In the genomic region with DNA sequence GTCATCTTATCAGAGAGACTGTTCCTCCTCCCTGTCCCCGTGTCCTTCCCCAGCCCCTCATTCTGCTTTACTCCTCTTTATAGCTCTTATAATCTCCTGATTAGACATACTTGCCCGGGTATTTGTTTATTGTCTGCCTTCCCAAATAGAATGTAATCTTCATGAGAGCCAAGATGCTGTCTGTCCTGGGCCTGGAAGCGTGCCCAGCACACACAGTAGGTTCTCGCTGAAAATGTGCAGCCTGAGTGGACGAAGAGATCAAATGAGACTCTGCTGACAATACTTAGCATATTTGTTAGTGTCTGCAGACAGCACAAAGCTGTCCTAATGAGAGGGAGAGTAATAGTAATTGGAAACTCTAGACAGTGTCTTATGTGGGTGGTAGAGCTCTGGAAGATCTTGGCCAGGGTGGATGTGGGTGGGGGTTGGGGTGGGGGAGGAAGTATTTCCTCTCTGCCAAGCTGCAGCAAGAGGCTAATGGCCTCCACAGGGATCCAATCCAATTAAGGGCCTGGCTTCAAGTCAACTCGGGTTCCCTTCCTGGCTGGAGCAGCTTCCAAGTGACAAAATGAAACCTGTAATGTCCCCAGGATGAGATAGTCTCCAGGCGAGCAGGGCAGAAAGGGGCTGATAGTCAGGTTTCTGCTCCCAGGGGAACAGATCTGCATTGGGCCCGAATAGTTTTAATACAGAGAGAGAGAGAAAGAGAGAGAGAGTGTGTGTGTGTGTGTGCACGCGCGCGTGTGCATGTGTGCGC, we compare ENCODE assay signal across 1 cellular context.
TF ChIP-seq lines count a peak whose summit lies in the region.

No MANE protein-coding gene starts in this region.

TF ChIP-seq in K562, 482 proteins besides CTCF, POLR2A, EP300 and RAD21 (continued from another document and continues in another):
- TF ChIP-seq, protein P1, sequence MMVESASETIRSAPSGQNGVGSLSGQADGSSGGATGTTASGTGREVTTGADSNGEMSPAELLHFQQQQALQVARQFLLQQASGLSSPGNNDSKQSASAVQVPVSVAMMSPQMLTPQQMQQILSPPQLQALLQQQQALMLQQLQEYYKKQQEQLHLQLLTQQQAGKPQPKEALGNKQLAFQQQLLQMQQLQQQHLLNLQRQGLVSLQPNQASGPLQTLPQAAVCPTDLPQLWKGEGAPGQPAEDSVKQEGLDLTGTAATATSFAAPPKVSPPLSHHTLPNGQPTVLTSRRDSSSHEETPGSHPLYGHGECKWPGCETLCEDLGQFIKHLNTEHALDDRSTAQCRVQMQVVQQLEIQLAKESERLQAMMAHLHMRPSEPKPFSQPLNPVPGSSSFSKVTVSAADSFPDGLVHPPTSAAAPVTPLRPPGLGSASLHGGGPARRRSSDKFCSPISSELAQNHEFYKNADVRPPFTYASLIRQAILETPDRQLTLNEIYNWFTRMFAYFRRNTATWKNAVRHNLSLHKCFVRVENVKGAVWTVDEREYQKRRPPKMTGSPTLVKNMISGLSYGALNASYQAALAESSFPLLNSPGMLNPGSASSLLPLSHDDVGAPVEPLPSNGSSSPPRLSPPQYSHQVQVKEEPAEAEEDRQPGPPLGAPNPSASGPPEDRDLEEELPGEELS (CRISPR knock-in tag; IDR thresholded peaks at IDR 0.05; ENCODE audit: borderline replicate concordance) = no peak
- no peak for TF ChIP-seq ETV1 (tag; conservative IDR thresholded peaks at IDR 0.05; ENCODE audit: low read depth)
- TF ChIP-seq DACH1 (IDR thresholded peaks at IDR 0.05; ENCODE audit: partially characterized antibody) = no peak
- TF ChIP-seq CBFA2T3 (IDR thresholded peaks at IDR 0.05) = no peak
- TF ChIP-seq MCM3 (IDR thresholded peaks at IDR 0.05) = no peak
- TF ChIP-seq RBFOX2 (IDR thresholded peaks at IDR 0.05; ENCODE audit: low read depth, low read length) = no peak
- TF ChIP-seq JUND (IDR thresholded peaks at IDR 0.05; ENCODE audit: borderline replicate concordance, low read depth, low read length) = no peak
- TF ChIP-seq JUND (tag; IDR thresholded peaks at IDR 0.05; ENCODE audit: borderline replicate concordance, low read depth, low read length) = peak; percentile 26; the same call in 1 of the 3 replicates
- TF ChIP-seq, protein P2, sequence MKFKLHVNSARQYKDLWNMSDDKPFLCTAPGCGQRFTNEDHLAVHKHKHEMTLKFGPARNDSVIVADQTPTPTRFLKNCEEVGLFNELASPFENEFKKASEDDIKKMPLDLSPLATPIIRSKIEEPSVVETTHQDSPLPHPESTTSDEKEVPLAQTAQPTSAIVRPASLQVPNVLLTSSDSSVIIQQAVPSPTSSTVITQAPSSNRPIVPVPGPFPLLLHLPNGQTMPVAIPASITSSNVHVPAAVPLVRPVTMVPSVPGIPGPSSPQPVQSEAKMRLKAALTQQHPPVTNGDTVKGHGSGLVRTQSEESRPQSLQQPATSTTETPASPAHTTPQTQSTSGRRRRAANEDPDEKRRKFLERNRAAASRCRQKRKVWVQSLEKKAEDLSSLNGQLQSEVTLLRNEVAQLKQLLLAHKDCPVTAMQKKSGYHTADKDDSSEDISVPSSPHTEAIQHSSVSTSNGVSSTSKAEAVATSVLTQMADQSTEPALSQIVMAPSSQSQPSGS (CRISPR knock-in tag; IDR thresholded peaks at IDR 0.05) = no peak
- TF ChIP-seq ARID2 (IDR thresholded peaks at IDR 0.05) = no peak
- TF ChIP-seq KLF13 (tag; IDR thresholded peaks at IDR 0.05; ENCODE audit: borderline replicate concordance, low read depth) = no peak
- no peak for TF ChIP-seq NR4A1 (CRISPR knock-in tag; IDR thresholded peaks at IDR 0.05)
- 0 out of 2 replicates have a peak, but pooled peaks have one; percentile 25 for TF ChIP-seq NR4A1 (tag; IDR thresholded peaks at IDR 0.05)
- TF ChIP-seq ZNF175 (CRISPR knock-in tag; IDR thresholded peaks at IDR 0.05; ENCODE audit: low read depth) = no peak
- TF ChIP-seq ZNF644 (tag; IDR thresholded peaks at IDR 0.05; ENCODE audit: low read depth) = no peak
- no peak for TF ChIP-seq FOXJ3 (CRISPR knock-in tag; IDR thresholded peaks at IDR 0.05)
- TF ChIP-seq ZBTB1 (CRISPR knock-in tag; IDR thresholded peaks at IDR 0.05; ENCODE audit: borderline replicate concordance, low read depth) = no peak
- TF ChIP-seq, protein P3, sequence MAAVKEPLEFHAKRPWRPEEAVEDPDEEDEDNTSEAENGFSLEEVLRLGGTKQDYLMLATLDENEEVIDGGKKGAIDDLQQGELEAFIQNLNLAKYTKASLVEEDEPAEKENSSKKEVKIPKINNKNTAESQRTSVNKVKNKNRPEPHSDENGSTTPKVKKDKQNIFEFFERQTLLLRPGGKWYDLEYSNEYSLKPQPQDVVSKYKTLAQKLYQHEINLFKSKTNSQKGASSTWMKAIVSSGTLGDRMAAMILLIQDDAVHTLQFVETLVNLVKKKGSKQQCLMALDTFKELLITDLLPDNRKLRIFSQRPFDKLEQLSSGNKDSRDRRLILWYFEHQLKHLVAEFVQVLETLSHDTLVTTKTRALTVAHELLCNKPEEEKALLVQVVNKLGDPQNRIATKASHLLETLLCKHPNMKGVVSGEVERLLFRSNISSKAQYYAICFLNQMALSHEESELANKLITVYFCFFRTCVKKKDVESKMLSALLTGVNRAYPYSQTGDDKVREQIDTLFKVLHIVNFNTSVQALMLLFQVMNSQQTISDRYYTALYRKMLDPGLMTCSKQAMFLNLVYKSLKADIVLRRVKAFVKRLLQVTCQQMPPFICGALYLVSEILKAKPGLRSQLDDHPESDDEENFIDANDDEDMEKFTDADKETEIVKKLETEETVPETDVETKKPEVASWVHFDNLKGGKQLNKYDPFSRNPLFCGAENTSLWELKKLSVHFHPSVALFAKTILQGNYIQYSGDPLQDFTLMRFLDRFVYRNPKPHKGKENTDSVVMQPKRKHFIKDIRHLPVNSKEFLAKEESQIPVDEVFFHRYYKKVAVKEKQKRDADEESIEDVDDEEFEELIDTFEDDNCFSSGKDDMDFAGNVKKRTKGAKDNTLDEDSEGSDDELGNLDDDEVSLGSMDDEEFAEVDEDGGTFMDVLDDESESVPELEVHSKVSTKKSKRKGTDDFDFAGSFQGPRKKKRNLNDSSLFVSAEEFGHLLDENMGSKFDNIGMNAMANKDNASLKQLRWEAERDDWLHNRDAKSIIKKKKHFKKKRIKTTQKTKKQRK (IDR thresholded peaks at IDR 0.05; ENCODE audit: borderline replicate concordance, low read depth, low read length) = no peak
- TF ChIP-seq, protein P4, sequence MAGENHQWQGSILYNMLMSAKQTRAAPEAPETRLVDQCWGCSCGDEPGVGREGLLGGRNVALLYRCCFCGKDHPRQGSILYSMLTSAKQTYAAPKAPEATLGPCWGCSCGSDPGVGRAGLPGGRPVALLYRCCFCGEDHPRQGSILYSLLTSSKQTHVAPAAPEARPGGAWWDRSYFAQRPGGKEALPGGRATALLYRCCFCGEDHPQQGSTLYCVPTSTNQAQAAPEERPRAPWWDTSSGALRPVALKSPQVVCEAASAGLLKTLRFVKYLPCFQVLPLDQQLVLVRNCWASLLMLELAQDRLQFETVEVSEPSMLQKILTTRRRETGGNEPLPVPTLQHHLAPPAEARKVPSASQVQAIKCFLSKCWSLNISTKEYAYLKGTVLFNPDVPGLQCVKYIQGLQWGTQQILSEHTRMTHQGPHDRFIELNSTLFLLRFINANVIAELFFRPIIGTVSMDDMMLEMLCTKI (IDR thresholded peaks at IDR 0.05; ENCODE audit: partially characterized antibody) = no peak
- no peak for TF ChIP-seq NONO (IDR thresholded peaks at IDR 0.05; ENCODE audit: low read depth in 2 of 2, low read length in 1 of 2)
- TF ChIP-seq, protein P5, sequence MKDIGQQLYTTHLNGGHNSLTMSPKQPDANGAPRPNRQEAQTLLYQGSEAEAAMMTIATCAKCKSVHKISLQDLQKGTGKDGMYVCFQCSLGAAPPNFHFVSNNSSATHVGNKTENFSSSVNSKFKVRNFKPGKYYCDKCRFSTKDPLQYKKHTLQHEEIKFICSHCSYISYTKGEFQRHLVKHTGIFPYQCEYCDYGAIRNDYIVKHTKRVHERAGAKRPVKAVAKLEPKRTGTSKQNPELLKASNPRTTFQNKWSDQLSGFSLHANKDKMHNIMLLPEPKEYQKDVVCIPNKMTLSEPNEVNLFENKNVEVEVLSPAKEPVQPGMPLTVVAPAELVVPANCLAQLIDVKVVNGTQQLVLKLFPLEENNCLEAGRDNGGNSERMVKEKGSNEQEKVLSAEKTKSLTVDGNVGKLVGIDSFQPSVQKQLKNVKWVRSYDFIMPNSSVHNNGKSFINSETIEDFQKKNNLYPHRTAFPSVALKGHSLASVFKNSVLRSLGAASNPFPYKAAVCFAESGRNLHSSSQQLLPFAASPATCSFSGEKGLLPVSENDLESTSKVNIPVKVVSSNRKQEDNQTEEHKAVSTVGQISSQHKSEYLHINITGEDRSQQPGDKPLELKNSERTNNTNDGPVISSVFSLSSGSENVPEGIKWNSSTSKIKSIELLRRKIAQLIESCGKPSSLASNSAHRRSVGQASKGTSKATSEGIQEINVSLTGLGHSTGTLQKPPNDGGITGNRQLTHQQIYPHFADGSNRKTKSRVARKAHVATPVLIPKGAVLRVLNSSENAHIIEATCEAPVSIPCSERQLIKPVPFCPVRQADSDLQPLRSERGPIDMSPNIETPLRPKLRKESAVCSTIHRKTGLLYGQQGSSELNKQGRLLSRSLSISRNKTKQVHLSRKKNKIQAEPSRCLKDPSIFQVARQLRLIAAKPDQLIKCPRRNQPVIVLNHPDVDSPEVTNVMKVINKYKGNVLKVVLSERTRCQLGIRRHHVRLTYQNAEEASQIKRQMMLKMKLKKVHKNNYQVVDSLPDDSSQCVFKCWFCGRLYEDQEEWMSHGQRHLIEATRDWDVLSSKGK (CRISPR knock-in tag; IDR thresholded peaks at IDR 0.05) = no peak
- TF ChIP-seq ELF1 (tag; IDR thresholded peaks at IDR 0.05) = no peak
- TF ChIP-seq TCF3 (CRISPR knock-in tag; IDR thresholded peaks at IDR 0.05) = peak; percentile 26; the same call in 1 of the 2 replicates
- TF ChIP-seq ZNF232 (CRISPR knock-in tag; IDR thresholded peaks at IDR 0.05) = no peak
- no peak for TF ChIP-seq ZBED1 (IDR thresholded peaks at IDR 0.05)
- TF ChIP-seq BRD4 (IDR thresholded peaks at IDR 0.05) = no peak
- no peak for TF ChIP-seq STAT5B (CRISPR knock-in tag; IDR thresholded peaks at IDR 0.05)
- no peak for TF ChIP-seq JUNB (CRISPR knock-in tag; conservative IDR thresholded peaks at IDR 0.05)
- TF ChIP-seq, protein P6, sequence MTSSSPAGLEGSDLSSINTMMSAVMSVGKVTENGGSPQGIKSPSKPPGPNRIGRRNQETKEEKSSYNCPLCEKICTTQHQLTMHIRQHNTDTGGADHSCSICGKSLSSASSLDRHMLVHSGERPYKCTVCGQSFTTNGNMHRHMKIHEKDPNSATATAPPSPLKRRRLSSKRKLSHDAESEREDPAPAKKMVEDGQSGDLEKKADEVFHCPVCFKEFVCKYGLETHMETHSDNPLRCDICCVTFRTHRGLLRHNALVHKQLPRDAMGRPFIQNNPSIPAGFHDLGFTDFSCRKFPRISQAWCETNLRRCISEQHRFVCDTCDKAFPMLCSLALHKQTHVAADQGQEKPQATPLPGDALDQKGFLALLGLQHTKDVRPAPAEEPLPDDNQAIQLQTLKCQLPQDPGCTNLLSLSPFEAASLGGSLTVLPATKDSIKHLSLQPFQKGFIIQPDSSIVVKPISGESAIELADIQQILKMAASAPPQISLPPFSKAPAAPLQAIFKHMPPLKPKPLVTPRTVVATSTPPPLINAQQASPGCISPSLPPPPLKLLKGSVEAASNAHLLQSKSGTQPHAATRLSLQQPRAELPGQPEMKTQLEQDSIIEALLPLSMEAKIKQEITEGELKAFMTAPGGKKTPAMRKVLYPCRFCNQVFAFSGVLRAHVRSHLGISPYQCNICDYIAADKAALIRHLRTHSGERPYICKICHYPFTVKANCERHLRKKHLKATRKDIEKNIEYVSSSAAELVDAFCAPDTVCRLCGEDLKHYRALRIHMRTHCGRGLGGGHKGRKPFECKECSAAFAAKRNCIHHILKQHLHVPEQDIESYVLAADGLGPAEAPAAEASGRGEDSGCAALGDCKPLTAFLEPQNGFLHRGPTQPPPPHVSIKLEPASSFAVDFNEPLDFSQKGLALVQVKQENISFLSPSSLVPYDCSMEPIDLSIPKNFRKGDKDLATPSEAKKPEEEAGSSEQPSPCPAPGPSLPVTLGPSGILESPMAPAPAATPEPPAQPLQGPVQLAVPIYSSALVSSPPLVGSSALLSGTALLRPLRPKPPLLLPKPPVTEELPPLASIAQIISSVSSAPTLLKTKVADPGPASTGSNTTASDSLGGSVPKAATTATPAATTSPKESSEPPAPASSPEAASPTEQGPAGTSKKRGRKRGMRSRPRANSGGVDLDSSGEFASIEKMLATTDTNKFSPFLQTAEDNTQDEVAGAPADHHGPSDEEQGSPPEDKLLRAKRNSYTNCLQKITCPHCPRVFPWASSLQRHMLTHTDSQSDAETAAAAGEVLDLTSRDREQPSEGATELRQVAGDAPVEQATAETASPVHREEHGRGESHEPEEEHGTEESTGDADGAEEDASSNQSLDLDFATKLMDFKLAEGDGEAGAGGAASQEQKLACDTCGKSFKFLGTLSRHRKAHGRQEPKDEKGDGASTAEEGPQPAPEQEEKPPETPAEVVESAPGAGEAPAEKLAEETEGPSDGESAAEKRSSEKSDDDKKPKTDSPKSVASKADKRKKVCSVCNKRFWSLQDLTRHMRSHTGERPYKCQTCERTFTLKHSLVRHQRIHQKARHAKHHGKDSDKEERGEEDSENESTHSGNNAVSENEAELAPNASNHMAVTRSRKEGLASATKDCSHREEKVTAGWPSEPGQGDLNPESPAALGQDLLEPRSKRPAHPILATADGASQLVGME (CRISPR knock-in tag; IDR thresholded peaks at IDR 0.05) = no peak
- TF ChIP-seq MCM5 (IDR thresholded peaks at IDR 0.05; ENCODE audit: low read depth) = no peak
- no peak for TF ChIP-seq MYNN (IDR thresholded peaks at IDR 0.05)
- no peak for TF ChIP-seq MYNN (CRISPR knock-in tag; IDR thresholded peaks at IDR 0.05)
- no peak for TF ChIP-seq BHLHE40 (IDR thresholded peaks at IDR 0.05; ENCODE audit: low read length)
- no peak for TF ChIP-seq ZNF785 (CRISPR knock-in tag; IDR thresholded peaks at IDR 0.05)
- TF ChIP-seq ZNF444 (CRISPR knock-in tag; IDR thresholded peaks at IDR 0.05) = no peak
- no peak for TF ChIP-seq ZZZ3 (IDR thresholded peaks at IDR 0.05)
- TF ChIP-seq U2AF1 (optimal IDR thresholded peaks at IDR 0.05; ENCODE audit: low read depth, low read length) = no peak
- TF ChIP-seq PPARD (CRISPR knock-in tag; IDR thresholded peaks at IDR 0.05) = no peak
- no peak for TF ChIP-seq HSF4 (CRISPR knock-in tag; IDR thresholded peaks at IDR 0.05; ENCODE audit: borderline replicate concordance)
- TF ChIP-seq ZNF24 (IDR thresholded peaks at IDR 0.05) = no peak
- TF ChIP-seq ZNF165 (CRISPR knock-in tag; IDR thresholded peaks at IDR 0.05; ENCODE audit: borderline replicate concordance) = no peak
- TF ChIP-seq CEBPG (CRISPR knock-in tag; IDR thresholded peaks at IDR 0.05) = no peak
- no peak for TF ChIP-seq CEBPG (tag; conservative IDR thresholded peaks at IDR 0.05 in 1 of 2, IDR thresholded peaks at IDR 0.05 in 1 of 2)
- peak; percentile 35; the same call in 1 of the 2 replicates for TF ChIP-seq GABPA (tag; conservative IDR thresholded peaks at IDR 0.05; ENCODE audit: low read depth)
- TF ChIP-seq SMARCC2 (IDR thresholded peaks at IDR 0.05; ENCODE audit: low read depth) = no peak; the same call in 1 of the 2 replicates
- no peak for TF ChIP-seq ZNF146 (CRISPR knock-in tag; IDR thresholded peaks at IDR 0.05; ENCODE audit: unreplicated experiment)
- TF ChIP-seq CHD1 (IDR thresholded peaks at IDR 0.05; ENCODE audit: low read length) = no peak
- TF ChIP-seq EZH2 (IDR thresholded peaks at IDR 0.05; ENCODE audit: borderline replicate concordance, low read depth, low read length) = no peak
